In the genomic region with DNA sequence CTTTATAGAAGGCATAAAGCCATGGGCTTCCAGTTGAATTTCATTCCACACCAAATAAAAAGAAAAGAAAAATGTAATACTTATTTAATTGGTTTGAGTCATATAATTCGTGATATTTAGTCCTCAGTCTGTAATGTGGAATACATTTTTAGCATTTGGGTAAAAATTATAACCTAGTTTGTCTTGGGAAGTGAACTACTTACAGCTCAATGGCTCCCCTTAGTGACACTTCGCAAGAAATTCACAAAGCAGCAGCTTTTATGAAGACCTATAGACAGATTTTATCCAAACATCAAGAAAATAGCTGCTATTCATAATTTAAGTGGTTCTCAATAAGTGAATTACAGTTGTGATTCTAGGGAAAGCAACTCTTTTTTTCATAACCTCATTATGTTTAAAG, we compare ENCODE assay signal across 8 cellular contexts.
DNase-seq lines count a peak whose midpoint lies in the region; ATAC-seq, FAIRE-seq and TF ChIP-seq lines count a peak whose summit lies in the region.

No MANE protein-coding gene starts in this region.

- dilution Hi-C loops in endothelial cell of umbilical vein (cut with MboI; ENCODE audit: extremely low pct_ligation_motif_present, low sequenced_read_pairs): no loop called here

- no peaks in the 10 kb centered on the region for H3K4me1 ChIP-seq in endothelial cell of umbilical vein (ENCODE audit: control insufficient read depth, extremely low read depth, insufficient read depth, low read length)
- H3K4me1 ChIP-seq in tibial artery: peaks cover 0 to 5% (median 1%) of the 10 kb centered on the region in 4 donors
- H3K4me1 ChIP-seq in prostate gland (replicated peaks): no peaks in the 10 kb centered on the region

- H3K27ac Mint-ChIP-seq in activated CD4-positive, alpha-beta T cell treated with anti-CD3 and anti-CD28 coated beads for 36 hours: no peak overlapping the region

- H3K36me3 ChIP-seq in endothelial cell of umbilical vein (ENCODE audit: control insufficient read depth in 2 of 2, extremely low read depth in 1 of 2, insufficient read depth in 2 of 2, low read length in 2 of 2) (no peaks in the 10 kb centered on the region), tibial artery (no peaks in the 10 kb centered on the region), prostate gland (no peaks in the 10 kb centered on the region)

- CTCF ChIA-PET in activated CD4-positive, alpha-beta T cell treated with anti-CD3 and anti-CD28 coated beads for 36 hours (lab: Charles Lee): interaction anchor here (0.7 to 1.4 kb wide), 5 partner anchors 11 to 358 kb away, joined by 3 to 5 read pairs (median 3); a partner anchor contains a TSS
- CTCF ChIA-PET in endothelial cell of umbilical vein (lab: Charles Lee): interaction anchor here (0.5 to 6.8 kb wide), 70 partner anchors 8 to 1199 kb away, joined by 3 to 115 read pairs (median 4); a partner anchor contains a TSS

- H3K4me3 ChIP-seq in endothelial cell of umbilical vein (replicated peaks in 1 of 3; ENCODE audit: insufficient read depth in 1 of 3, low read depth in 1 of 3, low read length in 3 of 3) (no peak overlapping the region), tibial artery (no peak overlapping the region), prostate gland (no peak overlapping the region)

- no peak overlapping the region for H3K27ac ChIP-seq in endothelial cell of umbilical vein (ENCODE audit: insufficient read depth, low read depth, low read length)
- no peak overlapping the region for H3K27ac ChIP-seq in tibial artery
- H3K27ac ChIP-seq in prostate gland: no peak overlapping the region

- intact Hi-C loops in activated CD4-positive, alpha-beta T cell treated with anti-CD3 and anti-CD28 coated beads for 36 hours (cut with DNase I, micrococcal nuclease): no loop called here
- intact Hi-C loops in endothelial cell of umbilical vein (cut with micrococcal nuclease): loop anchor here (1.0 to 5.0 kb wide), 10 partner anchors 14 to 1193 kb away; a partner anchor contains a TSS
- intact Hi-C loops in tibial artery (cut with DNase I; ENCODE audit: low total_unique reads): no loop called here
- intact Hi-C loops in prostate gland (cut with DNase I): loop anchor here (5.0 kb wide), 1 partner anchor 388 kb away; no protein-coding TSS in a partner anchor

- peak; percentile 42 for ATAC-seq in activated CD4-positive, alpha-beta T cell treated with anti-CD3 and anti-CD28 coated beads for 36 hours

- TF ChIP-seq CTCF in endothelial cell of umbilical vein (IDR thresholded peaks at IDR 0.05; ENCODE audit: extremely low read depth in 1 of 2, insufficient read depth in 1 of 2, low read depth in 1 of 2, low read length in 2 of 2): peak; percentile 48 to 51
- peak; percentile 9 to 29 for TF ChIP-seq CTCF in tibial artery (IDR thresholded peaks at IDR 0.05)
- TF ChIP-seq CTCF in GM13976 (IDR thresholded peaks at IDR 0.05; ENCODE audit: borderline replicate concordance, control extremely low read depth, extremely low read depth, insufficient read depth, missing control alignments): no peak
- TF ChIP-seq CTCF in prostate gland (IDR thresholded peaks at IDR 0.05): peak in 2 of 4 experiments; percentile 11 to 13

- H3K27me3 ChIP-seq in endothelial cell of umbilical vein (ENCODE audit: control insufficient read depth in 2 of 2, insufficient read depth in 2 of 2, low read length in 2 of 2): no peaks in the 10 kb centered on the region
- H3K27me3 ChIP-seq in tibial artery: no peaks in the 10 kb centered on the region
- H3K27me3 ChIP-seq in prostate gland (replicated peaks; ENCODE audit: insufficient read depth): no peaks in the 10 kb centered on the region

- no peaks in the 10 kb centered on the region for H3K27me3 Mint-ChIP-seq in activated CD4-positive, alpha-beta T cell treated with anti-CD3 and anti-CD28 coated beads for 36 hours

- H3K36me3 Mint-ChIP-seq in activated CD4-positive, alpha-beta T cell treated with anti-CD3 and anti-CD28 coated beads for 36 hours (ENCODE audit: low read depth): no peaks in the 10 kb centered on the region

- no peaks in the 10 kb centered on the region for H3K9me1 ChIP-seq in endothelial cell of umbilical vein (replicated peaks; ENCODE audit: control insufficient read depth, extremely low read depth, insufficient read depth, low read length)

- no peak for TF ChIP-seq POLR2A in endothelial cell of umbilical vein (IDR thresholded peaks at IDR 0.05; ENCODE audit: low read depth, low read length)
- TF ChIP-seq POLR2A in prostate gland (IDR thresholded peaks at IDR 0.05): no peak

- H3K79me2 ChIP-seq in endothelial cell of umbilical vein (ENCODE audit: control insufficient read depth, insufficient read depth, low read length): no peaks in the 10 kb centered on the region

- no peaks in the 10 kb centered on the region for H3K4me1 Mint-ChIP-seq in activated CD4-positive, alpha-beta T cell treated with anti-CD3 and anti-CD28 coated beads for 36 hours

- H3K4me2 ChIP-seq in endothelial cell of umbilical vein (ENCODE audit: insufficient read depth, low read length): no peak overlapping the region

- no peaks in the 10 kb centered on the region for H3K9me3 Mint-ChIP-seq in activated CD4-positive, alpha-beta T cell treated with anti-CD3 and anti-CD28 coated beads for 36 hours (ENCODE audit: low read depth)

- POLR2A ChIA-PET in activated CD4-positive, alpha-beta T cell treated with anti-CD3 and anti-CD28 coated beads for 36 hours (lab: Charles Lee): no interaction called here
- POLR2A ChIA-PET in endothelial cell of umbilical vein (lab: Charles Lee): interaction anchor here (1.0 kb wide), 1 partner anchor 76 kb away, joined by 3 read pairs; a partner anchor contains a TSS

- no peak overlapping the region for H3K4me3 Mint-ChIP-seq in activated CD4-positive, alpha-beta T cell treated with anti-CD3 and anti-CD28 coated beads for 36 hours

- H3K9ac ChIP-seq in endothelial cell of umbilical vein (replicated peaks; ENCODE audit: extremely low read depth, insufficient read depth, low read length): no peak overlapping the region

- 48% methylated on average over 2 of the region's 2 CpGs for WGBS in prostate gland

- no TSS peak for BruUV-seq in endothelial cell of umbilical vein (replicated peaks; lab: Mats Ljungman, UMichigan)

- no peak for DNase-seq in activated CD4-positive, alpha-beta T cell treated with anti-CD3 and anti-CD28 coated beads for 36 hours
- no peak for DNase-seq in activated CD4-positive, alpha-beta T cell treated with anti-CD3 and anti-CD28 coated beads for 1 hour
- DNase-seq in NCI-H460 (ENCODE audit: extremely low read depth, low read depth) (peak; percentile 28), endothelial cell of umbilical vein (ENCODE audit: low read depth, low spot score) (peak; percentile 57), tibial artery (no peak), GM13976 (ENCODE audit: low spot score) (no peak), prostate gland (ENCODE audit: low spot score) (no peak), HTR-8/SVneo (ENCODE audit: insufficient read length, low spot score) (no peak)

- FAIRE-seq in endothelial cell of umbilical vein (lab: Jason Lieb, UNC): no peak
- no peak for FAIRE-seq in HTR-8/SVneo (lab: Jason Lieb, UNC)

- in situ Hi-C loops in GM13976 (cut with MboI; ENCODE audit: low sequenced_read_pairs, unreplicated experiment): no loop called here

- no peak overlapping the region for H2AFZ ChIP-seq in endothelial cell of umbilical vein (ENCODE audit: low read depth, low read length)

- H4K20me1 ChIP-seq in endothelial cell of umbilical vein (replicated peaks; ENCODE audit: control insufficient read depth, extremely low read depth, insufficient read depth, low read length): no peaks in the 10 kb centered on the region

- H3K9me3 ChIP-seq in endothelial cell of umbilical vein (replicated peaks; ENCODE audit: control insufficient read depth, insufficient read depth, low read length) (no peaks in the 10 kb centered on the region), tibial artery (no peaks in the 10 kb centered on the region), prostate gland (no peaks in the 10 kb centered on the region)

TF ChIP-seq in endothelial cell of umbilical vein, 7 proteins besides CTCF, POLR2A, EP300 and RAD21:
- TF ChIP-seq GATA2 (IDR thresholded peaks at IDR 0.05; ENCODE audit: insufficient read depth, insufficient read length, low read depth, low read length): no peak
- no peak for TF ChIP-seq MYC (IDR thresholded peaks at IDR 0.05; ENCODE audit: low read depth, low read length)

Comparison
In these comparisons a context has a peak if more than half of its experiments do, and no peak if none do; other contexts are left out.
1. DNase-seq: peak in NCI-H460 (single experiment) and endothelial cell of umbilical vein (single experiment); none in activated CD4-positive, alpha-beta T cell treated with anti-CD3 and anti-CD28 coated beads for 36 hours (single experiment), activated CD4-positive, alpha-beta T cell treated with anti-CD3 and anti-CD28 coated beads for 1 hour (single experiment), tibial artery (0 of 2), GM13976 (single experiment), prostate gland (single experiment) and HTR-8/SVneo (single experiment).
2. intact Hi-C loops: an anchor here in endothelial cell of umbilical vein (1.0 to 5.0 kb wide) and prostate gland (5.0 kb wide); none called in activated CD4-positive, alpha-beta T cell treated with anti-CD3 and anti-CD28 coated beads for 36 hours and tibial artery.